Comparison of ENCODE assay signal across 14 cellular contexts in genomic region chr12:34400986-34401658, GRCh38.
DNase-seq lines count a peak whose midpoint lies in the region; ATAC-seq, FAIRE-seq and TF ChIP-seq lines count a peak whose summit lies in the region.
"Had no signal": no experiment of that assay in that cellular context is flagged by ENCODE, and none has a peak within 500 bp of the region (broad histone marks: within the 10 kb centered on the region; RNA-seq: fewer than 3 reads in every experiment).

No MANE protein-coding gene starts in this region.

- H3K36me3 ChIP-seq in body of pancreas (replicated peaks in 1 of 2; ENCODE audit: insufficient read depth in 1 of 2, low read depth in 2 of 2) (no peaks in the 10 kb centered on the region), lung (ENCODE audit: control insufficient read depth in 2 of 2, insufficient read depth in 2 of 2, low read length in 2 of 2) (no peaks in the 10 kb centered on the region)
- H3K36me3 ChIP-seq: SJCRH30 had no signal

- no peak overlapping the region for H3K27ac ChIP-seq in body of pancreas
- no peak overlapping the region for H3K27ac ChIP-seq in lung (ENCODE audit: low read depth in 1 of 2, low read length in 1 of 2)
- H3K27ac ChIP-seq: SJCRH30 had no signal

- no peak for FAIRE-seq in GM12892 (lab: Jason Lieb, UNC)

- 53 to 58% methylated on average over 22 to 25 of the region's 25 CpGs for WGBS in body of pancreas, 2 donors
- 66 to 70% methylated on average over 25 of the region's 25 CpGs for WGBS in lung, 2 donors

- TF ChIP-seq POLR2A in body of pancreas (IDR thresholded peaks at IDR 0.05) (no peak), GM12892 (IDR thresholded peaks at IDR 0.05; ENCODE audit: low read depth, low read length) (no peak)

- H3K4me1 Mint-ChIP-seq in activated T-cell treated with anti-CD3 and anti-CD28 coated beads, Interleukin-2, amount 50 U/mL, for 24 hours (ENCODE audit: low read depth), result no peaks in the 10 kb centered on the region
- H3K4me1 Mint-ChIP-seq: naive thymus-derived CD8-positive, alpha-beta T cell had no signal

- H3K9me3 ChIP-seq in body of pancreas (peaks cover 0 to 72% (median 0%) of the 10 kb centered on the region in 3 donors), lung (ENCODE audit: control insufficient read depth in 2 of 2, insufficient read depth in 1 of 2, low read length in 1 of 2) (peaks cover 0 to 97% of the 10 kb centered on the region in 2 donors)
- H3K9me3 ChIP-seq: SJCRH30 had no signal

- ATAC-seq in body of pancreas, result no peak
- ATAC-seq in lung (ENCODE audit: insufficient read depth, low FRiP score), result no peak
- ATAC-seq: naive thymus-derived CD8-positive, alpha-beta T cell had no signal

- no peak overlapping the region for H3K4me3 ChIP-seq in body of pancreas
- H3K4me3 ChIP-seq in lung, result no peak overlapping the region
- H3K4me3 ChIP-seq: SJCRH30 had no signal

- H3K27me3 Mint-ChIP-seq in activated T-cell treated with anti-CD3 and anti-CD28 coated beads, Interleukin-2, amount 50 U/mL, for 24 hours, result no peaks in the 10 kb centered on the region
- H3K27me3 Mint-ChIP-seq: naive thymus-derived CD8-positive, alpha-beta T cell had no signal

- peak; percentile 12 for DNase-seq in activated T-cell treated with anti-CD3 and anti-CD28 coated beads, Interleukin-2, amount 50 U/mL, for 24 hours
- DNase-seq in activated T-cell treated with anti-CD3 and anti-CD28 coated beads for 4 hours (no peak), body of pancreas (peak in 3 of 4 donors; percentile 0 to 3 (median 2)), lung (ENCODE audit: low spot score) (peak; percentile 14), ureter (ENCODE audit: low spot score) (peak; percentile 34), GM12892 (ENCODE audit: insufficient read length) (no peak), DMS53 (lab: John Stamatoyannopoulos, UW) (no peak), GDM1 (lab: John Stamatoyannopoulos, UW) (no peak)
- DNase-seq: activated CD4-positive, alpha-beta T cell treated with anti-CD3 and anti-CD28 coated beads, Interleukin-2, amount 50 U/mL, for 4 hours; erythroblast; NCI-H1105; stimulated activated naive CD4-positive, alpha-beta T cell had no signal

- no peak overlapping the region for H3K4me3 Mint-ChIP-seq in activated T-cell treated with anti-CD3 and anti-CD28 coated beads, Interleukin-2, amount 50 U/mL, for 24 hours
- H3K4me3 Mint-ChIP-seq: naive thymus-derived CD8-positive, alpha-beta T cell had no signal

- intact Hi-C loops in body of pancreas (cut with DNase I), result no loop called here

- H3K27me3 ChIP-seq in body of pancreas (no peaks in the 10 kb centered on the region), lung (ENCODE audit: control insufficient read depth, insufficient read depth) (no peaks in the 10 kb centered on the region)
- H3K27me3 ChIP-seq: SJCRH30 had no signal

- TF ChIP-seq CTCF in body of pancreas (IDR thresholded peaks at IDR 0.05), result no peak
- no peak for TF ChIP-seq CTCF in lung (IDR thresholded peaks at IDR 0.05; ENCODE audit: control extremely low read depth, extremely low read depth)

- H3K4me1 ChIP-seq in body of pancreas, result no peaks in the 10 kb centered on the region
- no peaks in the 10 kb centered on the region for H3K4me1 ChIP-seq in lung (ENCODE audit: control insufficient read depth in 2 of 2, insufficient read depth in 2 of 2, low read length in 2 of 2)
- H3K4me1 ChIP-seq: SJCRH30 had no signal

- peaks cover 5% of the 10 kb centered on the region for H3K36me3 Mint-ChIP-seq in activated T-cell treated with anti-CD3 and anti-CD28 coated beads, Interleukin-2, amount 50 U/mL, for 24 hours (ENCODE audit: low read depth)
- H3K36me3 Mint-ChIP-seq: naive thymus-derived CD8-positive, alpha-beta T cell had no signal

- peaks cover 30% of the 10 kb centered on the region for H3K9me3 Mint-ChIP-seq in activated T-cell treated with anti-CD3 and anti-CD28 coated beads, Interleukin-2, amount 50 U/mL, for 24 hours

- H3K27ac Mint-ChIP-seq in activated T-cell treated with anti-CD3 and anti-CD28 coated beads, Interleukin-2, amount 50 U/mL, for 24 hours, result no peak overlapping the region
- H3K27ac Mint-ChIP-seq: naive thymus-derived CD8-positive, alpha-beta T cell had no signal

Comparison
In these comparisons a context has a peak if more than half of its experiments do, and no peak if none do; other contexts are left out.
1. DNase-seq: peak in activated T-cell treated with anti-CD3 and anti-CD28 coated beads, Interleukin-2, amount 50 U/mL, for 24 hours (single experiment), body of pancreas (3 of 4), lung (single experiment) and ureter (single experiment); none in activated T-cell treated with anti-CD3 and anti-CD28 coated beads for 4 hours (single experiment), GM12892 (single experiment), DMS53 (single experiment) and GDM1 (single experiment).